In the genomic region with DNA sequence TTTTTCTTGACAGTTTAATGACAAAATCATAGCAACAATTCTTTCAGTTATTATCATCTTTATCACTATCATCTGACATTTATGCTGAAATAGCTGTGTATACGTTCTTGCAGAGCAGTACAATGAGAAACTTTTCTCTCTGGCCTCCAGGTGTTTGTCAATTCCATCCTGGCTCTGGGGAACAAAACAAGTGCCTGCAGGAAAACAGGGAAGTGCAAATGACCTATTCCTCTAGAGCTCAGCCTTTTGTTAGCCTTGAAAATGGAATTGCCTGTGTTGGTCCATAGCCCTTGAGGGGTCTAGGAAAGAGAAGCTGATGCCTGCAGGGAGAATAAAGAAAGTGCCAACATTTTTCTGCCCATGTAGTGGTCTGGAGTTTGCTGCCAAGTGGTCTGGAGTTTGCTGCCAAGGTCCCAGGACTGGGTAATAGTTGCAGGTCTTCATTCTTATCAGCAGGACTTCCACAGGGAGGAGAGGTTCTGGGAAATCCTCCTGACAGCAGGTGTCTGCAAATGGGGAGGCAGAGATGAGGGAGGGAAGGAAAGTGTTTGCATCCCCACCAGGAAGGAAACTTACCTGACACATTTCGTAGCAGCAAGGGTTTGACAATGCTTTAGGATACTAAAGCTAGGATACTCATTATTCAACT, we compare ENCODE assay signal across 19 cellular contexts.
"Had no signal": no experiment of that assay in that cellular context is flagged by ENCODE, and none has a peak within 500 bp of the region (broad histone marks: within the 10 kb centered on the region; RNA-seq: fewer than 3 reads in every experiment).

No MANE protein-coding gene starts in this region.

- H3K27ac Mint-ChIP-seq: activated B cell treated with CpG ODN at 0.5 μM for 24 hours; stimulated activated memory B cell treated with anti-CD40 and anti-IgM and Interleukin-4, amounts not matched to agents 10 μg/mL and 1 μg/mL and 100 μg/mL, for 72 hours had no signal

- H3K4me3 Mint-ChIP-seq: activated B cell treated with CpG ODN at 0.5 μM for 24 hours; activated CD8-positive, alpha-beta T cell treated with anti-CD3 and anti-CD28 coated beads for 36 hours; activated naive CD8-positive, alpha-beta T cell; activated T-cell treated with anti-CD3 and anti-CD28 coated beads, Interleukin-2, amount 50 U/mL, for 4 hours; stimulated activated memory B cell treated with anti-CD40 and anti-IgM and Interleukin-4, amounts not matched to agents 10 μg/mL and 1 μg/mL and 100 μg/mL, for 72 hours had no signal

- FAIRE-seq: pancreas had no signal

- H3K4me1 Mint-ChIP-seq: activated B cell treated with CpG ODN at 0.5 μM for 24 hours; stimulated activated memory B cell treated with anti-CD40 and anti-IgM and Interleukin-4, amounts not matched to agents 10 μg/mL and 1 μg/mL and 100 μg/mL, for 72 hours had no signal

- H3K36me3 ChIP-seq: left lung, pancreas, SJSA1, thyroid gland had no signal

- ATAC-seq: activated CD8-positive, alpha-beta T cell treated with anti-CD3 and anti-CD28 coated beads for 36 hours; left lung; naive thymus-derived CD4-positive, alpha-beta T cell; pancreas; sciatic nerve; stimulated activated memory B cell treated with anti-CD40 and anti-IgM and Interleukin-4, amounts not matched to agents 10 μg/mL and 1 μg/mL and 100 μg/mL, for 72 hours had no signal

- H3K4me1 ChIP-seq: left lung, SJSA1, thyroid gland had no signal

- H3K4me3 ChIP-seq: left lung, pancreas, SJSA1, thyroid gland had no signal

- H3K27me3 Mint-ChIP-seq: activated CD8-positive, alpha-beta T cell treated with anti-CD3 and anti-CD28 coated beads for 36 hours; activated naive CD8-positive, alpha-beta T cell; naive thymus-derived CD4-positive, alpha-beta T cell had no signal

- H3K9me3 ChIP-seq: left lung, pancreas, SJSA1, thyroid gland had no signal

- H3K9me3 Mint-ChIP-seq: activated B cell treated with CpG ODN at 0.5 μM for 24 hours; activated CD8-positive, alpha-beta T cell treated with anti-CD3 and anti-CD28 coated beads for 36 hours; activated T-cell treated with anti-CD3 and anti-CD28 coated beads, Interleukin-2, amount 50 U/mL, for 4 hours; stimulated activated memory B cell treated with anti-CD40 and anti-IgM and Interleukin-4, amounts not matched to agents 10 μg/mL and 1 μg/mL and 100 μg/mL, for 72 hours had no signal

- H3K27me3 ChIP-seq: left lung, pancreas, thyroid gland had no signal

- DNase-seq: activated B cell treated with CpG ODN at 0.5 μM for 24 hours; activated CD4-positive, alpha-beta T cell treated with anti-CD3 and anti-CD28 coated beads for 48 hours; activated CD8-positive, alpha-beta T cell treated with anti-CD3 and anti-CD28 coated beads for 36 hours; activated gamma-delta T cell; activated T-cell treated with anti-CD3 and anti-CD28 coated beads, Interleukin-2, amount 50 U/mL, for 4 hours; dermis blood vessel endothelial cell; foreskin fibroblast; hippocampal formation; left lung; mammary epithelial cell; naive thymus-derived CD4-positive, alpha-beta T cell; pancreas; stimulated activated CD4-positive, alpha-beta T cell treated with anti-CD3 and anti-CD28 coated beads, Interleukin-4, amount 100 ng/mL, for 4 hours; thyroid gland had no signal

- H3K36me3 Mint-ChIP-seq: stimulated activated memory B cell treated with anti-CD40 and anti-IgM and Interleukin-4, amounts not matched to agents 10 μg/mL and 1 μg/mL and 100 μg/mL, for 72 hours had no signal

- H3K27ac ChIP-seq: epithelial cell of prostate, left lung, pancreas, SJSA1, thyroid gland had no signal
